8 cellular contexts compared by ENCODE assay signal in the genomic region with DNA sequence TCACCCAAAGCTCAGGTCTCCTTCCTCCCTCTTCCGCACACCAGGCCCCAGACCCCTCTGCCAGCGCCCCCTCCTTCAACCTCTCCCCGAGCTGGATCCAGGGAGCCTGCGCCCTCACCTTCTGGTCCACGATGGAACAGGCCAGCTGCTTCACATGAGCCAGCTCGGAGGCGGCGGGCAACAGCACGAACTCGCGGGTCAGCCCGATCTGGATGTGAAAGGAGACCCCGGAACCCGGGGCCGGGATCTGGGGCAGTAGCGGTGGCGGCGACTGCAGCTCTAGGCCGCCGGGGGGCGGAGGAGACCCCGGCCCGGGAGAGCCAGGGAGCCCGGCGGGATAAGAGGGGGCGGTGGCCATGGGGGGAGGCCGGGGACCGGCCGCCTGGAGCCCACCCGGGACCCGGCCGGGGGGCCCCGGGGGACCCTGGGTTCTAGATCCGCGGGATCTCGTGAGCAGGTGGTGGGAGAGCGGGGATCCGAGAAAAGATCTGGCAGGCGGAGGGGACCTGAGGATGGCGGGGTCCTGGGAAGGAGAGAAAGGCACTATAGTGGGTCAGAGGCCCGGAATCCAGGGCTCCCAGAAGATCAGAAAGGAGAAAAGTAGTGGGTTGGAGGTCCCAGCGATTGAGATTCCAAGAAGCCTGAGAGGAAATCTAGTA. TPM values are rescaled to one million over a fixed set of nuclear protein-coding genes. Genes with fewer than 3 reads are reported as not detected.
A peak's percentile ranks its signal among the peaks of the same experiment; 100 is the strongest.
DNase-seq lines count a peak whose midpoint lies in the region; ATAC-seq, FAIRE-seq and TF ChIP-seq lines count a peak whose summit lies in the region.

No MANE protein-coding gene starts in this region.

- H3K27ac ChIP-seq in Peyer's patch (peak overlapping the region; percentile 91 to 95 (median 93)), ectodermal cell (ENCODE audit: insufficient read depth, low read depth, low read length, poor library complexity, severe bottlenecking) (peak overlapping the region; percentile 63)
- peak overlapping the region; percentile 98 for H3K27ac ChIP-seq in naive thymus-derived CD4-positive, alpha-beta T cell (ENCODE audit: low read depth, low read length)

- H3K4me1 ChIP-seq in Peyer's patch (peaks cover 0 to 36% (median 30%) of the 10 kb centered on the region in 4 donors), ectodermal cell (ENCODE audit: control insufficient read depth, insufficient read depth, low read length) (peaks cover 14% of the 10 kb centered on the region)
- H3K4me1 ChIP-seq in naive thymus-derived CD4-positive, alpha-beta T cell (ENCODE audit: control insufficient read depth in 2 of 2, insufficient read depth in 2 of 2, low read length in 2 of 2): peaks cover 29% of the 10 kb centered on the region in 2 donors

- peaks cover 0 to 35% (median 0%) of the 10 kb centered on the region in 5 donors for H3K36me3 Mint-ChIP-seq in naive thymus-derived CD4-positive, alpha-beta T cell

- H3K27ac Mint-ChIP-seq in naive thymus-derived CD4-positive, alpha-beta T cell: peak overlapping the region; percentile 94 to 99 (median 97)

- no peaks in the 10 kb centered on the region for H3K9me3 ChIP-seq in Peyer's patch
- H3K9me3 ChIP-seq in ectodermal cell (ENCODE audit: control insufficient read depth, low read length): no peaks in the 10 kb centered on the region
- H3K9me3 ChIP-seq in naive thymus-derived CD4-positive, alpha-beta T cell (ENCODE audit: control insufficient read depth in 2 of 3, low read length in 3 of 3): no peaks in the 10 kb centered on the region

- DNase-seq in GM12865 (ENCODE audit: low read depth) (no peak), Peyer's patch (peak in 1 of 3 donors; percentile 38), NCI-H1048 (lab: John Stamatoyannopoulos, UW) (no peak), GM12891 (ENCODE audit: insufficient read length, low spot score) (no peak), medulla oblongata (ENCODE audit: extremely low spot score) (no peak)
- DNase-seq in naive thymus-derived CD4-positive, alpha-beta T cell: peak in 2 of 9 donors; percentile 20 to 38

- no peak for TF ChIP-seq POLR2A in Peyer's patch (IDR thresholded peaks at IDR 0.05)
- TF ChIP-seq POLR2A in GM12891 (IDR thresholded peaks at IDR 0.05; ENCODE audit: low read depth, low read length): no peak

- no peaks in the 10 kb centered on the region for H3K27me3 Mint-ChIP-seq in naive thymus-derived CD4-positive, alpha-beta T cell

- H3K9me3 Mint-ChIP-seq in naive thymus-derived CD4-positive, alpha-beta T cell: no peaks in the 10 kb centered on the region

- no peak for FAIRE-seq in GM12891 (lab: Jason Lieb, UNC)

- no peaks in the 10 kb centered on the region for H3K27me3 ChIP-seq in Peyer's patch
- no peaks in the 10 kb centered on the region for H3K27me3 ChIP-seq in ectodermal cell (ENCODE audit: control insufficient read depth, insufficient read depth, low read length, poor library complexity, severe bottlenecking)
- no peaks in the 10 kb centered on the region for H3K27me3 ChIP-seq in naive thymus-derived CD4-positive, alpha-beta T cell (ENCODE audit: control insufficient read depth in 2 of 2, insufficient read depth in 2 of 2, low read length in 2 of 2)

- CTCF ChIA-PET in naive thymus-derived CD4-positive, alpha-beta T cell (lab: Charles Lee): interaction anchor here (0.6 to 3.7 kb wide), 3 partner anchors 12 to 882 kb away, joined by 4 to 22 read pairs (median 5); no protein-coding TSS in a partner anchor

- H3K36me3 ChIP-seq in Peyer's patch (peaks cover 0 to 21% (median 0%) of the 10 kb centered on the region in 3 donors), ectodermal cell (ENCODE audit: control insufficient read depth, insufficient read depth, low read length) (peaks cover 3% of the 10 kb centered on the region)
- H3K36me3 ChIP-seq in naive thymus-derived CD4-positive, alpha-beta T cell (ENCODE audit: control insufficient read depth in 2 of 3, insufficient read depth in 3 of 3, low read length in 3 of 3): peaks cover 0 to 32% (median 1%) of the 10 kb centered on the region in 3 experiments

- H3K4me3 ChIP-seq in GM12865 (ENCODE audit: low read depth, low read length): peak overlapping the region; percentile 97
- H3K4me3 ChIP-seq in Peyer's patch: peak overlapping the region; percentile 70 to 92 (median 86)
- H3K4me3 ChIP-seq in ectodermal cell (ENCODE audit: insufficient read depth, low read depth, low read length): peak overlapping the region; percentile 82
- H3K4me3 ChIP-seq in naive thymus-derived CD4-positive, alpha-beta T cell (ENCODE audit: low read length): peak overlapping the region; percentile 97

- no peak for ATAC-seq in naive thymus-derived CD4-positive, alpha-beta T cell
- ATAC-seq in GM18867 (IDR thresholded peaks at IDR 0.05; ENCODE audit: unreplicated experiment): no peak

- 1% methylated on average over 42 of the region's 42 CpGs for WGBS in ectodermal cell, 2 experiments

- TF ChIP-seq CTCF in GM12865 (IDR thresholded peaks at IDR 0.05; ENCODE audit: insufficient read depth, low read depth, low read length, missing control alignments): no peak
- no peak for TF ChIP-seq CTCF in Peyer's patch (IDR thresholded peaks at IDR 0.05)

- peak overlapping the region; percentile 89 to 98 (median 95) for H3K4me3 Mint-ChIP-seq in naive thymus-derived CD4-positive, alpha-beta T cell

- intact Hi-C loops in naive thymus-derived CD4-positive, alpha-beta T cell (cut with micrococcal nuclease): loop anchor here (1.0 to 10.0 kb wide), 7 partner anchors 71 to 769 kb away; partner anchors contain the start of genes BBC3 (in 1 of the 2), INAFM1 (in 1 of the 2), KPTN (in 1 of the 2) and ZC3H4 (in 1 of the 2)

- POLR2A ChIA-PET in naive thymus-derived CD4-positive, alpha-beta T cell (lab: Charles Lee): interaction anchor here (0.6 to 3.4 kb wide), 7 partner anchors 12 to 1211 kb away, joined by 3 to 14 read pairs (median 3); no protein-coding TSS in a partner anchor

- peaks cover 30 to 55% (median 47%) of the 10 kb centered on the region in 7 donors for H3K4me1 Mint-ChIP-seq in naive thymus-derived CD4-positive, alpha-beta T cell

TF ChIP-seq in GM12891, 5 proteins besides CTCF, POLR2A, EP300 and RAD21:
- TF ChIP-seq POU2F2 (IDR thresholded peaks at IDR 0.05; ENCODE audit: low read depth, low read length) (no peak), SPI1 (IDR thresholded peaks at IDR 0.05; ENCODE audit: low read depth, low read length) (no peak), PAX5 (IDR thresholded peaks at IDR 0.05; ENCODE audit: insufficient read depth, low read length, severe bottlenecking) (no peak), TAF1 (IDR thresholded peaks at IDR 0.05; ENCODE audit: low read depth, low read length) (no peak), POLR2AphosphoS5 (IDR thresholded peaks at IDR 0.05; ENCODE audit: low read depth, low read length) (no peak)

RNA-seq across cellular contexts. Expression of gene PRKD2, which starts 0.8 kb away (rescaled TPM):
- 10 to 100 TPM; 57.0 to 88.8 (median 64.0) TPM for total RNA-seq in Peyer's patch
- 44.7 TPM for polyA plus RNA-seq in ectodermal cell (2013, experiment 1 of 4)
- 50.4 TPM for polyA plus RNA-seq in ectodermal cell (2013, experiment 2 of 4)
- polyA plus RNA-seq in ectodermal cell (2013, experiment 3 of 4): 34.9 TPM
- 32.4 TPM for polyA plus RNA-seq in ectodermal cell (2013, experiment 4 of 4)
- total RNA-seq in naive thymus-derived CD4-positive, alpha-beta T cell: 100 to 1,000 TPM; 120 to 181 (median 123) TPM
- 100 to 1,000 TPM in 1 of 2 donors, 10 to 100 TPM in 1; 39.5 to 105 TPM for polyA plus RNA-seq in naive thymus-derived CD4-positive, alpha-beta T cell
- 48.0 TPM for polyA plus RNA-seq in GM12891 (2012; ENCODE audit: low read depth, missing spikeins)

RNA-seq across cellular contexts. Expression of gene FKRP, which starts 29.7 kb away (rescaled TPM):
- 10 to 100 TPM in 3 of 4 donors, 1 to 10 TPM in 1; 9.1 to 18.6 (median 15.3) TPM for total RNA-seq in Peyer's patch
- 37.5 TPM for polyA plus RNA-seq in ectodermal cell (2013, experiment 1 of 4)
- polyA plus RNA-seq in ectodermal cell (2013, experiment 2 of 4): 41.8 TPM
- 30.9 TPM for polyA plus RNA-seq in ectodermal cell (2013, experiment 3 of 4)
- polyA plus RNA-seq in ectodermal cell (2013, experiment 4 of 4): 32.6 TPM
- total RNA-seq in naive thymus-derived CD4-positive, alpha-beta T cell: 10 to 100 TPM; 17.5 to 29.8 (median 21.2) TPM
- polyA plus RNA-seq in naive thymus-derived CD4-positive, alpha-beta T cell: 1 to 10 TPM; 1.8 to 6.8 TPM
- polyA plus RNA-seq in GM12891 (2012; ENCODE audit: low read depth, missing spikeins): 7.9 TPM

RNA-seq across cellular contexts. Expression of gene STRN4, which starts 30.1 kb away (rescaled TPM):
- total RNA-seq in Peyer's patch: 100 to 1,000 TPM in 3 of 4 donors, 10 to 100 TPM in 1; 80.9 to 146 (median 116) TPM
- 129 TPM for polyA plus RNA-seq in ectodermal cell (2013, experiment 1 of 4)
- polyA plus RNA-seq in ectodermal cell (2013, experiment 2 of 4): 132 TPM
- 93.6 TPM for polyA plus RNA-seq in ectodermal cell (2013, experiment 3 of 4)
- polyA plus RNA-seq in ectodermal cell (2013, experiment 4 of 4): 96.1 TPM
- total RNA-seq in naive thymus-derived CD4-positive, alpha-beta T cell: 100 to 1,000 TPM in 2 of 5 experiments, 10 to 100 TPM in 3; 81.3 to 120 (median 90.4) TPM
- 10 to 100 TPM; 16.2 to 30.9 TPM for polyA plus RNA-seq in naive thymus-derived CD4-positive, alpha-beta T cell
- 27.3 TPM for polyA plus RNA-seq in GM12891 (2012; ENCODE audit: low read depth, missing spikeins)

RNA-seq across cellular contexts. Expression of gene DACT3, which starts 55.2 kb away (rescaled TPM):
- 1 to 10 TPM in 2 of 4 donors, under 1 TPM in 2; 0.53 to 2.3 (median 1.4) TPM for total RNA-seq in Peyer's patch
- polyA plus RNA-seq in ectodermal cell (2013, experiment 1 of 4): 3.6 TPM
- polyA plus RNA-seq in ectodermal cell (2013, experiment 2 of 4): 3.3 TPM
- 3.7 TPM for polyA plus RNA-seq in ectodermal cell (2013, experiment 3 of 4)
- 3.7 TPM for polyA plus RNA-seq in ectodermal cell (2013, experiment 4 of 4)
- total RNA-seq in naive thymus-derived CD4-positive, alpha-beta T cell: 1 to 10 TPM in 1 of 5 experiments, under 1 TPM in 3, not detected in 1; 0.11 to 1.3 (median 0.34) TPM
- under 1 TPM in 1 of 2 donors, not detected in 1; 0.07 TPM for polyA plus RNA-seq in naive thymus-derived CD4-positive, alpha-beta T cell
- 1.7 TPM for polyA plus RNA-seq in GM12891 (2012; ENCODE audit: low read depth, missing spikeins)
